8 cellular contexts compared by ENCODE assay signal in genomic region chr12:92929957-92930356, GRCh38. TPM values are rescaled to one million over a fixed set of nuclear protein-coding genes. Genes with fewer than 3 reads are reported as not detected.
DNase-seq lines count a peak whose midpoint lies in the region; ATAC-seq and TF ChIP-seq lines count a peak whose summit lies in the region.

No MANE protein-coding gene starts in this region.

- DNase-seq in SJCRH30, result peak in 1 of 2 experiments; percentile 15
- DNase-seq in fibroblast of mammary gland (ENCODE audit: low read depth), result peak; percentile 12
- no peak for DNase-seq in sigmoid colon
- no peak for DNase-seq in stimulated activated CD8-positive, alpha-beta memory T cell treated with anti-CD3 and anti-CD28 coated beads, Interleukin-4, amount 100 ng/mL, for 48 hours
- no peak for DNase-seq in GM03348 (ENCODE audit: low spot score)

- H3K27ac ChIP-seq in SJCRH30 (peak overlapping the region; percentile 70), sigmoid colon (peak overlapping the region; percentile 98 to 100 (median 99))

- TF ChIP-seq POLR2A in sigmoid colon (IDR thresholded peaks at IDR 0.05), result no peak

- TF ChIP-seq CTCF in GM12875 (IDR thresholded peaks at IDR 0.05; ENCODE audit: borderline replicate concordance, insufficient read depth, low read depth, low read length), result no peak
- TF ChIP-seq CTCF in fibroblast of mammary gland (conservative IDR thresholded peaks at IDR 0.05; ENCODE audit: control insufficient read depth, insufficient read depth, low read depth, low read length), result no peak
- no peak for TF ChIP-seq CTCF in sigmoid colon (IDR thresholded peaks at IDR 0.05)

- H3K27me3 ChIP-seq in SJCRH30 (no peaks in the 10 kb centered on the region), sigmoid colon (no peaks in the 10 kb centered on the region)

- 4 to 13% methylated on average over 9 of the region's 9 CpGs for WGBS in sigmoid colon, 2 donors

- intact Hi-C loops in sigmoid colon (cut with DNase I), result loop anchor here (2.0 to 10.0 kb wide), 3 partner anchors 31 to 445 kb away; partner anchors contain the start of gene NUDT4

- H3K36me3 ChIP-seq in SJCRH30 (no peaks in the 10 kb centered on the region), sigmoid colon (no peaks in the 10 kb centered on the region)

- peak overlapping the region; percentile 75 for H3K4me3 ChIP-seq in GM12875 (ENCODE audit: low read depth, low read length)
- peak overlapping the region; percentile 69 for H3K4me3 ChIP-seq in SJCRH30
- H3K4me3 ChIP-seq in fibroblast of mammary gland (ENCODE audit: control insufficient read depth, low read depth, low read length), result peak overlapping the region; percentile 67
- peak overlapping the region; percentile 57 to 99 (median 75) for H3K4me3 ChIP-seq in sigmoid colon

- H3K9me3 ChIP-seq in SJCRH30 (replicated peaks) (no peaks in the 10 kb centered on the region), sigmoid colon (no peaks in the 10 kb centered on the region)

- no peak for ATAC-seq in esophagus mucosa
- no peak for ATAC-seq in GM21423 (IDR thresholded peaks at IDR 0.05; ENCODE audit: unreplicated experiment)

- no peak for TF ChIP-seq EP300 in sigmoid colon (IDR thresholded peaks at IDR 0.05)

- H3K4me1 ChIP-seq in SJCRH30 (peaks cover 7% of the 10 kb centered on the region; the same call in 1 of the 2 replicates), sigmoid colon (peaks cover 0 to 35% (median 23%) of the 10 kb centered on the region in 4 donors)

RNA-seq across cellular contexts. Expression of gene EEA1, which starts 0.9 kb away (rescaled TPM):
- total RNA-seq in SJCRH30 (2014; rRNA removed; shearing (Covaris generic)), result 8.2 and 13.6 TPM in 2 replicates
- total RNA-seq in sigmoid colon (10 to 100 TPM; 17.9 to 40.2 (median 23.3) TPM), esophagus mucosa (35.1 TPM)
- polyA plus RNA-seq in sigmoid colon, result 1 to 10 TPM; 3.0 to 4.9 (median 4.4) TPM
